Comparison of ENCODE assay signal across 4 cellular contexts in genomic region chr12:49280545-49280944, GRCh38. TPM values are rescaled to one million over a fixed set of nuclear protein-coding genes. Genes with fewer than 3 reads are reported as not detected.
"Had no signal": no experiment of that assay in that cellular context is flagged by ENCODE, and none has a peak within 500 bp of the region (broad histone marks: within the 10 kb centered on the region; RNA-seq: fewer than 3 reads in every experiment).

No MANE protein-coding gene starts in this region.

RNA-seq across cellular contexts. Expression of gene PRPH, which starts 14.4 kb away (rescaled TPM):
- total RNA-seq: OCI-LY7, SK-MEL-5 had no signal

RNA-seq across cellular contexts. Expression of gene C1QL4, which starts 56.4 kb away (rescaled TPM):
- total RNA-seq: MCF 10A, Right ventricle myocardium inferior had no signal
